In genomic region chr5:32586251-32586642, GRCh38 we compare ENCODE assay signal across 8 cellular contexts. TPM values are rescaled to one million over a fixed set of nuclear protein-coding genes. Genes with fewer than 3 reads are reported as not detected.
A peak's percentile ranks its signal among the peaks of the same experiment; 100 is the strongest.
DNase-seq lines count a peak whose midpoint lies in the region; ATAC-seq and TF ChIP-seq lines count a peak whose summit lies in the region.

No MANE protein-coding gene starts in this region.

- no peaks in the 10 kb centered on the region for H3K27me3 ChIP-seq in AG04450 (ENCODE audit: control insufficient read depth, insufficient read depth, low read length)
- H3K27me3 ChIP-seq in GM23248 (replicated peaks; ENCODE audit: insufficient read depth): no peaks in the 10 kb centered on the region
- no peaks in the 10 kb centered on the region for H3K27me3 ChIP-seq in right lobe of liver

- H3K4me1 ChIP-seq in GM23248 (ENCODE audit: insufficient read depth): peaks cover 31% of the 10 kb centered on the region
- peaks cover 0 to 12% (median 5%) of the 10 kb centered on the region in 4 donors for H3K4me1 ChIP-seq in right lobe of liver
- no peaks in the 10 kb centered on the region for H3K4me1 ChIP-seq in urinary bladder (ENCODE audit: insufficient read depth)

- H3K4me2 ChIP-seq in GM23248 (ENCODE audit: unreplicated experiment): peak overlapping the region; percentile 100

- in situ Hi-C loops in GM23248 (cut with MboI): loop anchor here (10.0 kb wide), 1 partner anchor 91 kb away; no protein-coding TSS in a partner anchor

- peaks cover 40% of the 10 kb centered on the region for H3K4me1 Mint-ChIP-seq in activated naive CD8-positive, alpha-beta T cell treated with anti-CD3 and anti-CD28 coated beads, Interleukin-2, amount 10 ng/mL, durations not matched to agents 7 days and 5 days

- peaks cover 39% of the 10 kb centered on the region for H3F3A ChIP-seq in GM23248 (ENCODE audit: insufficient read depth)

- no peak for TF ChIP-seq CTCF in AG04450 (IDR thresholded peaks at IDR 0.05; ENCODE audit: low read depth, low read length)
- TF ChIP-seq CTCF in right lobe of liver (IDR thresholded peaks at IDR 0.05): no peak

- H2AFZ ChIP-seq in GM23248: peak overlapping the region; percentile 63

- H3K36me3 ChIP-seq in GM23248 (ENCODE audit: low read depth): peaks cover 10% of the 10 kb centered on the region
- H3K36me3 ChIP-seq in right lobe of liver: peaks cover 0 to 22% (median 5%) of the 10 kb centered on the region in 4 donors
- H3K36me3 ChIP-seq in urinary bladder (ENCODE audit: insufficient read depth): peaks cover 1% of the 10 kb centered on the region

- CTCF ChIA-PET in AG04450 (lab: Charles Lee): interaction anchor here (0.6 to 1.3 kb wide), 2 partner anchors 82 to 97 kb away, joined by 5 to 17 read pairs; no protein-coding TSS in a partner anchor

- no peak for DNase-seq in AG04450 (ENCODE audit: low read depth, low spot score)
- no peak for DNase-seq in GM23248
- DNase-seq in activated naive CD8-positive, alpha-beta T cell treated with anti-CD3 and anti-CD28 coated beads, Interleukin-2, amount 10 ng/mL, durations not matched to agents 7 days and 5 days: no peak
- no peak for DNase-seq in right lobe of liver
- no peak for DNase-seq in DMS 273 (lab: John Stamatoyannopoulos, UW; ENCODE audit: unreplicated experiment)
- DNase-seq in GM19240 (ENCODE audit: insufficient read length, low spot score): no peak
- DNase-seq in DMS53 (lab: John Stamatoyannopoulos, UW): no peak

- no peaks in the 10 kb centered on the region for H3K27me3 Mint-ChIP-seq in activated naive CD8-positive, alpha-beta T cell treated with anti-CD3 and anti-CD28 coated beads, Interleukin-2, amount 10 ng/mL, durations not matched to agents 7 days and 5 days

- H3K27ac Mint-ChIP-seq in activated naive CD8-positive, alpha-beta T cell treated with anti-CD3 and anti-CD28 coated beads, Interleukin-2, amount 10 ng/mL, durations not matched to agents 7 days and 5 days: peak overlapping the region; percentile 94

- no peaks in the 10 kb centered on the region for H3K9me2 ChIP-seq in GM23248 (ENCODE audit: insufficient read depth)

- no peak for ATAC-seq in activated naive CD8-positive, alpha-beta T cell treated with anti-CD3 and anti-CD28 coated beads, Interleukin-2, amount 10 ng/mL, durations not matched to agents 7 days and 5 days (ENCODE audit: low read depth)
- ATAC-seq in right lobe of liver: no peak

- H3K9me3 ChIP-seq in AG04450 (ENCODE audit: control insufficient read depth, insufficient read depth, low read length) (no peaks in the 10 kb centered on the region; the same call in 1 of the 2 replicates), GM23248 (ENCODE audit: low read depth) (no peaks in the 10 kb centered on the region), right lobe of liver (no peaks in the 10 kb centered on the region)

- peaks cover 3% of the 10 kb centered on the region for H3K36me3 Mint-ChIP-seq in activated naive CD8-positive, alpha-beta T cell treated with anti-CD3 and anti-CD28 coated beads, Interleukin-2, amount 10 ng/mL, durations not matched to agents 7 days and 5 days

- H3K79me2 ChIP-seq in GM23248 (ENCODE audit: insufficient read depth): peaks cover 54% of the 10 kb centered on the region

- H3K4me3 ChIP-seq in AG04450 (ENCODE audit: low read depth, low read length) (peak overlapping the region; percentile 92), GM23248 (peak overlapping the region; percentile 98), right lobe of liver (peak overlapping the region; percentile 76 to 89 (median 87)), urinary bladder (ENCODE audit: low read depth, low read length) (peak overlapping the region; percentile 97)

- 5 to 7% methylated on average over 10 of the region's 10 CpGs for WGBS in GM23248 (ENCODE audit: low coverage in 1 of 2, low lambda C conversion rate in 2 of 2, missing lambda C conversion rate in 2 of 2), 2 experiments
- 0% methylated on average over 10 of the region's 10 CpGs for WGBS in right lobe of liver (ENCODE audit: insufficient coverage, low coverage, low lambda C conversion rate, missing lambda C conversion rate)
- 2% methylated on average over 10 of the region's 10 CpGs for WGBS in urinary bladder

- H3K27ac ChIP-seq in AG04450 (ENCODE audit: low read depth, low read length) (no peak overlapping the region), GM23248 (peak overlapping the region; percentile 86), right lobe of liver (peak overlapping the region; percentile 97 to 99 (median 97)), urinary bladder (ENCODE audit: low read depth) (peak overlapping the region; percentile 100)

- intact Hi-C loops in right lobe of liver (cut with DNase I): loop anchor here in 1 of 2 donors (10.0 kb wide), 1 partner anchor 61 kb away; no protein-coding TSS in a partner anchor

- POLR2A ChIA-PET in AG04450 (lab: Yijun Ruan, JAX): no interaction called here
- POLR2A ChIA-PET in activated naive CD8-positive, alpha-beta T cell treated with anti-CD3 and anti-CD28 coated beads, Interleukin-2, amount 10 ng/mL, durations not matched to agents 7 days and 5 days (lab: Charles Lee): interaction anchor here (0.7 kb wide), 1 partner anchor 13 kb away, joined by 3 read pairs; no protein-coding TSS in a partner anchor

- H3K9me3 Mint-ChIP-seq in activated naive CD8-positive, alpha-beta T cell treated with anti-CD3 and anti-CD28 coated beads, Interleukin-2, amount 10 ng/mL, durations not matched to agents 7 days and 5 days: no peaks in the 10 kb centered on the region

- TF ChIP-seq POLR2A in right lobe of liver (IDR thresholded peaks at IDR 0.05): no peak

- H4K20me1 ChIP-seq in GM23248 (ENCODE audit: insufficient read depth): peaks cover 19% of the 10 kb centered on the region

- peak overlapping the region; percentile 93 for H3K4me3 Mint-ChIP-seq in activated naive CD8-positive, alpha-beta T cell treated with anti-CD3 and anti-CD28 coated beads, Interleukin-2, amount 10 ng/mL, durations not matched to agents 7 days and 5 days

- H3K9ac ChIP-seq in GM23248: peak overlapping the region; percentile 91

RNA-seq across cellular contexts. Expression of gene SUB1, which starts 0.9 kb away (rescaled TPM):
- 220 and 367 TPM in 2 replicates for polyA plus RNA-seq in AG04450 (2011; rRNA removed)
- 14.4 and 31.4 TPM in 2 replicates for polyA minus RNA-seq in AG04450 (2011; rRNA and poly(A)+ RNA removed)
- total RNA-seq in GM23248 (2014; rRNA removed; shearing (Covaris generic)): 200 and 350 TPM in 2 replicates
- polyA plus RNA-seq in GM23248 (2016; fragmentation: Nextera tagmentation; extraction: Ambion mirVana): 462 and 489 TPM in 2 replicates
- total RNA-seq in activated naive CD8-positive, alpha-beta T cell treated with anti-CD3 and anti-CD28 coated beads, Interleukin-2, amount 10 ng/mL, durations not matched to agents 7 days and 5 days: 100 to 1,000 TPM; 290 to 294 TPM
- total RNA-seq in right lobe of liver: 100 to 1,000 TPM in 3 of 6 experiments, 10 to 100 TPM in 3; 52.5 to 124 (median 94.9) TPM
- 186 TPM for total RNA-seq in urinary bladder
- 99.9 TPM for polyA plus RNA-seq in urinary bladder
